ENCODE assay signal across 36 cellular contexts in genomic region chr3:127258733-127259132, GRCh38. TPM values are rescaled to one million over a fixed set of nuclear protein-coding genes. Genes with fewer than 3 reads are reported as not detected.
"Had no signal": no experiment of that assay in that cellular context is flagged by ENCODE, and none has a peak within 500 bp of the region (broad histone marks: within the 10 kb centered on the region; RNA-seq: fewer than 3 reads in every experiment).

No MANE protein-coding gene starts in this region.

- H3K4me1 ChIP-seq: adrenal gland, body of pancreas, breast epithelium had no signal

- H3K4me3 ChIP-seq: adrenal gland, body of pancreas, breast epithelium had no signal

- H3K36me3 ChIP-seq: adrenal gland, brain microvascular endothelial cell, breast epithelium had no signal

- H3K9me3 ChIP-seq: adrenal gland, body of pancreas, breast epithelium had no signal

- H3K27me3 ChIP-seq: adrenal gland, body of pancreas, brain microvascular endothelial cell, breast epithelium had no signal

- FAIRE-seq: astrocyte, TTC549 had no signal

- ATAC-seq: activated CD8-positive, alpha-beta T cell treated with anti-CD3 and anti-CD28 coated beads for 36 hours; activated naive CD4-positive, alpha-beta T cell treated with anti-CD3 and anti-CD28 coated beads, Interleukin-2, amount 50 U/mL, for 72 hours; activated T-cell treated with anti-CD3 and anti-CD28 coated beads, Interleukin-2, amount 50 U/mL, for 4 hours; activated T-cell treated with anti-CD3 and anti-CD28 coated beads, Interleukin-2, amount 50 U/mL, for 72 hours; activated T-helper 17 cell treated with anti-CD3 and anti-CD28 coated beads, Interleukin-2, amount 50 U/mL, for 72 hours; body of pancreas had no signal

- DNase-seq: activated B cell treated with CpG ODN at 0.5 μM for 24 hours; activated CD4-positive, alpha-beta memory T cell treated with anti-CD3 and anti-CD28 coated beads for 36 hours; activated CD4-positive, alpha-beta T cell treated with anti-CD3 and anti-CD28 coated beads for 4 hours; activated CD4-positive, alpha-beta T cell treated with anti-CD3 and anti-CD28 coated beads, Interleukin-2, amount 10 ng/mL, durations not matched to agents 24 days and 14 days; activated CD4-positive, alpha-beta T cell treated with anti-CD3 and anti-CD28 coated beads, Interleukin-2, amount 50 U/mL, for 1 hour; activated CD4-positive, alpha-beta T cell treated with anti-CD3 and anti-CD28 coated beads, Interleukin-2, amount 50 U/mL, for 4 hours; activated CD4-positive, CD25-positive, alpha-beta regulatory T cell treated with anti-CD3 and anti-CD28 coated beads, Interleukin-2, amount 50 U/mL, for 72 hours; activated CD8-positive, alpha-beta memory T cell treated with anti-CD3 and anti-CD28 coated beads, Interleukin-2, amount 50 U/mL, for 4 hours; activated CD8-positive, alpha-beta T cell treated with anti-CD3 and anti-CD28 coated beads for 36 hours; activated effector memory CD4-positive, alpha-beta T cell treated with anti-CD3 and anti-CD28 coated beads, Interleukin-2, amount 50 U/mL, for 16 hours; activated gamma-delta T cell treated with Interleukin-2 at 50 U/mL for 16 hours; activated naive CD4-positive, alpha-beta T cell; activated naive CD4-positive, alpha-beta T cell treated with anti-CD3 and anti-CD28 coated beads for 36 hours; activated naive CD4-positive, alpha-beta T cell treated with anti-CD3 and anti-CD28 coated beads, Interleukin-2, amount 50 U/mL, for 16 hours; activated naive CD8-positive, alpha-beta T cell treated with anti-CD3 and anti-CD28 coated beads for 36 hours; activated T-cell treated with anti-CD3 and anti-CD28 coated beads for 4 hours; activated T-cell treated with anti-CD3 and anti-CD28 coated beads, Interleukin-2, amount 50 U/mL, for 1 hour; activated T-cell treated with anti-CD3 and anti-CD28 coated beads, Interleukin-2, amount 50 U/mL, for 4 hours; activated T-cell treated with anti-CD3 and anti-CD28 coated beads, Interleukin-2, amount 50 U/mL, for 72 hours; adrenal gland; amniotic stem cell; aorta; body of pancreas; brain microvascular endothelial cell; central memory CD4-positive, alpha-beta T cell; T-helper 1 cell; T-helper 2 cell; T-helper 9 cell had no signal

- H3K27ac ChIP-seq: adrenal gland, body of pancreas, brain microvascular endothelial cell, breast epithelium, VCaP had no signal

RNA-seq across cellular contexts. Expression of gene PRR20G, which starts 29.1 kb away (rescaled TPM):
- total RNA-seq: activated B cell treated with CpG ODN at 0.5 μM for 24 hours; activated CD4-positive, alpha-beta memory T cell treated with anti-CD3 and anti-CD28 coated beads for 36 hours; activated CD4-positive, alpha-beta T cell treated with anti-CD3 and anti-CD28 coated beads, Interleukin-2, amount 10 ng/mL, durations not matched to agents 24 days and 14 days; activated CD8-positive, alpha-beta T cell treated with anti-CD3 and anti-CD28 coated beads for 36 hours; activated naive CD4-positive, alpha-beta T cell treated with anti-CD3 and anti-CD28 coated beads for 36 hours; activated naive CD4-positive, alpha-beta T cell treated with anti-CD3 and anti-CD28 coated beads, Interleukin-2, amount 50 U/mL, for 72 hours; activated naive CD8-positive, alpha-beta T cell treated with anti-CD3 and anti-CD28 coated beads for 36 hours; activated T-cell treated with anti-CD3 and anti-CD28 coated beads, Interleukin-2, amount 50 U/mL, for 4 hours; activated T-cell treated with anti-CD3 and anti-CD28 coated beads, Interleukin-2, amount 50 U/mL, for 72 hours; activated T-helper 1 cell treated with anti-CD3 and anti-CD28 coated beads, Interleukin-12 subunit alpha, Interleukin-12 subunit beta, Interleukin-2, Interleukin-4 antibody, amounts not matched to agents 30 ng/mL and 10 ng/mL and 1 ng/mL, durations not matched to agents 14 hours and 24 hours and 36 hours; activated T-helper 17 cell treated with anti-CD3 and anti-CD28 coated beads, Interleukin-2, amount 50 U/mL, for 72 hours; adrenal gland; aorta; astrocyte; body of pancreas; breast epithelium; cardiac septum had no signal
- polyA plus RNA-seq: adrenal gland, aorta had no signal
